Comparison of ENCODE assay signal across 24 cellular contexts in the genomic region with DNA sequence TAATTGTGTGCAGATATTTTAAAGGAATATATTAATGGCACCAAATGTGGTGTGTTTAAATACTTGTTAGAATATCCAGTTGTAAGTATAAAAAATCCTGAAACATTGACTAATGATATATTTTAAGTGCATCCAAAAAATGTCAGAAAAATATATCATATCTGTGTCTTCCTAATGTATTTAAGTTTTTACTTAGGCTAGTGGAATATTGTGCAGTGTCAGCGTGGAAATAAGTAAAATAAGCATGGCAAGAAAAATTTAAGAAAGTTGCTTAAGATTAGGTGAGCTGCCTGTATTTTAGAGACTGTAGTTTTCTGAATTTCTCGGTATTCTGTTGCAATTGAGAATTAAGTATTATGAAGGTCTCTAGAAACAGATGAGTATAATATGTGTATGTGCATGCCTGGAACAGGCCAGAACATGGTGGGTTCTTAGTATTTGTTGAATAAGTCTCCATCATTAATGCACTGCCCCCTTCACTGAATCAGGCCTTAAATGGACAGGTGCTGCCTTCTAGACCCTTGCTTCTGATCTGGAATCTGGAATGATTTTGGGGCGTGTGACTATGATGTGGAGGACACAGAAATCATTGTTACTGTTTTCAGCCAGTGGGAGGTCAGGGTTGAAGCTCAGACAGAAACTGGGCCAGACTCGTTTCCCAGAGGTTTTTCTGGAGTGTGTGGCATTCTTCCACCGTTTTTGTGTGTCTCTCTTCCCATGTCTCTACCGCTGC.
DNase-seq lines count a peak whose midpoint lies in the region; ATAC-seq and TF ChIP-seq lines count a peak whose summit lies in the region.
"Had no signal": no experiment of that assay in that cellular context is flagged by ENCODE, and none has a peak within 500 bp of the region (broad histone marks: within the 10 kb centered on the region; RNA-seq: fewer than 3 reads in every experiment).

No MANE protein-coding gene starts in this region.

- no peak overlapping the region for H3K4me3 Mint-ChIP-seq in Caco-2 (ENCODE audit: unreplicated experiment)
- H3K4me3 Mint-ChIP-seq: activated naive CD8-positive, alpha-beta T cell; stimulated activated naive CD8-positive, alpha-beta T cell treated with anti-CD3 and anti-CD28 coated beads, Interleukin-15, amount 100 ng/mL, for 72 hours; WTC11 had no signal

- no peak overlapping the region for H3K27ac ChIP-seq in BLaER1
- H3K27ac ChIP-seq in Karpas-422 (ENCODE audit: low read length): peak overlapping the region; percentile 95
- H3K27ac ChIP-seq in caudate nucleus (ENCODE audit: low read depth, low read length): peak overlapping the region; percentile 90
- H3K27ac ChIP-seq in gastrocnemius medialis: peak overlapping the region; percentile 81 to 89 (median 86)
- no peak overlapping the region for H3K27ac ChIP-seq in adrenal gland
- H3K27ac ChIP-seq: A549, upper lobe of left lung had no signal

- no peak overlapping the region for H3K27ac Mint-ChIP-seq in Caco-2 (ENCODE audit: unreplicated experiment)
- H3K27ac Mint-ChIP-seq: activated naive CD8-positive, alpha-beta T cell; activated T-helper 2 cell treated with anti-CD3 and anti-CD28 coated beads, Interferon-gamma antibody, Interleukin-2, Interleukin-4, amounts not matched to agents 10 μg/mL and 5 μg/mL and 100 μg/mL, durations not matched to agents 14 hours and 24 hours and 36 hours; stimulated activated naive CD8-positive, alpha-beta T cell treated with anti-CD3 and anti-CD28 coated beads, Interleukin-15, amount 100 ng/mL, for 72 hours had no signal

- peaks cover 19% of the 10 kb centered on the region for H3K4me1 Mint-ChIP-seq in Caco-2 (ENCODE audit: low read depth, unreplicated experiment)

- H2AFZ ChIP-seq in Karpas-422 (ENCODE audit: low read length): no peak overlapping the region

- H3K9ac ChIP-seq in BLaER1: no peak overlapping the region
- no peak overlapping the region for H3K9ac ChIP-seq in Karpas-422 (ENCODE audit: low read length)

- H3K4me3 ChIP-seq in BLaER1 (no peak overlapping the region), Karpas-422 (ENCODE audit: low read length) (no peak overlapping the region), gastrocnemius medialis (no peak overlapping the region), adrenal gland (no peak overlapping the region), Caco-2 (ENCODE audit: low read depth, low read length) (no peak overlapping the region)
- H3K4me3 ChIP-seq: A549, heart left ventricle, upper lobe of left lung had no signal

- POLR2A ChIA-PET in Caco-2 (lab: Charles Lee): no interaction called here

- H3K36me3 ChIP-seq in BLaER1: peaks cover 35% of the 10 kb centered on the region
- peaks cover 17% of the 10 kb centered on the region; the same call in 1 of the 2 replicates for H3K36me3 ChIP-seq in Karpas-422 (ENCODE audit: insufficient read depth, low read length)
- H3K36me3 ChIP-seq in gastrocnemius medialis: no peaks in the 10 kb centered on the region
- H3K36me3 ChIP-seq in adrenal gland (replicated peaks in 1 of 2): no peaks in the 10 kb centered on the region
- no peaks in the 10 kb centered on the region; the same call in 1 of the 2 replicates for H3K36me3 ChIP-seq in Caco-2 (ENCODE audit: control insufficient read depth, insufficient read depth, low read length)

- H3K27me3 ChIP-seq in BLaER1 (no peaks in the 10 kb centered on the region), Karpas-422 (ENCODE audit: low read length) (no peaks in the 10 kb centered on the region), gastrocnemius medialis (no peaks in the 10 kb centered on the region), adrenal gland (no peaks in the 10 kb centered on the region), Caco-2 (replicated peaks; ENCODE audit: control insufficient read depth, insufficient read depth, low read length) (no peaks in the 10 kb centered on the region)
- H3K27me3 ChIP-seq: heart left ventricle, upper lobe of left lung had no signal

- no peak for TF ChIP-seq POLR2A in gastrocnemius medialis (IDR thresholded peaks at IDR 0.05)
- no peak for TF ChIP-seq POLR2A in adrenal gland (IDR thresholded peaks at IDR 0.05)

- peaks cover 67% of the 10 kb centered on the region for H3K4me1 ChIP-seq in BLaER1
- peaks cover 80% of the 10 kb centered on the region for H3K4me1 ChIP-seq in Karpas-422 (ENCODE audit: low read length)
- peaks cover 58 to 66% of the 10 kb centered on the region in 2 donors for H3K4me1 ChIP-seq in gastrocnemius medialis
- peaks cover 0 to 15% of the 10 kb centered on the region in 2 donors for H3K4me1 ChIP-seq in adrenal gland (replicated peaks in 1 of 2)
- peaks cover 30% of the 10 kb centered on the region for H3K4me1 ChIP-seq in Caco-2

- H3K9me2 ChIP-seq in Karpas-422 (replicated peaks; ENCODE audit: insufficient read depth, low read length): no peaks in the 10 kb centered on the region

- H3K9me3 ChIP-seq in BLaER1: no peaks in the 10 kb centered on the region
- H3K9me3 ChIP-seq in Karpas-422 (ENCODE audit: low read length): no peaks in the 10 kb centered on the region
- no peaks in the 10 kb centered on the region for H3K9me3 ChIP-seq in gastrocnemius medialis
- no peaks in the 10 kb centered on the region for H3K9me3 ChIP-seq in adrenal gland (replicated peaks in 1 of 3)
- H3K9me3 ChIP-seq in Caco-2: no peaks in the 10 kb centered on the region
- H3K9me3 ChIP-seq: A549, heart left ventricle, upper lobe of left lung had no signal

- TF ChIP-seq CTCF in gastrocnemius medialis (IDR thresholded peaks at IDR 0.05 in 4 of 5, conservative IDR thresholded peaks at IDR 0.05 in 1 of 5) (no peak), adrenal gland (IDR thresholded peaks at IDR 0.05) (no peak), Caco-2 (IDR thresholded peaks at IDR 0.05; ENCODE audit: insufficient read depth in 1 of 2, low read depth in 1 of 2, low read length in 1 of 2, severe bottlenecking in 1 of 2, unreplicated experiment in 1 of 2) (no peak)

- peak overlapping the region; percentile 84; the same call in 1 of the 2 replicates for H3K4me2 ChIP-seq in BLaER1
- no peak overlapping the region for H3K4me2 ChIP-seq in Karpas-422 (ENCODE audit: low read depth, low read length, poor library complexity, severe bottlenecking)
- H3K4me2 ChIP-seq: A549 had no signal

- H3K36me3 Mint-ChIP-seq in Caco-2 (ENCODE audit: insufficient read depth, unreplicated experiment): no peaks in the 10 kb centered on the region

- no TSS peak for BruUV-seq in Caco-2 (replicated peaks; lab: Mats Ljungman, UMichigan)

- whole genome bisulfite sequencing in adrenal gland, 4 donors: 75 to 83% (median 80%) methylated on average over 6 of the region's 6 CpGs

- intact Hi-C loops in gastrocnemius medialis (cut with DNase I; ENCODE audit: low total_unique reads): loop anchor here (5.0 kb wide), 1 partner anchor 155 kb away; no protein-coding TSS in a partner anchor
- intact Hi-C loops in adrenal gland (cut with DNase I): no loop called here
- intact Hi-C loops in Caco-2 (cut with micrococcal nuclease; ENCODE audit: unreplicated experiment): no loop called here

- H3K9me3 Mint-ChIP-seq in Caco-2 (ENCODE audit: unreplicated experiment): no peaks in the 10 kb centered on the region
- H3K9me3 Mint-ChIP-seq: activated T-helper 2 cell treated with anti-CD3 and anti-CD28 coated beads, Interferon-gamma antibody, Interleukin-2, Interleukin-4, amounts not matched to agents 10 μg/mL and 5 μg/mL and 100 μg/mL, durations not matched to agents 14 hours and 24 hours and 36 hours; stimulated activated naive CD8-positive, alpha-beta T cell treated with anti-CD3 and anti-CD28 coated beads, Interleukin-15, amount 100 ng/mL, for 72 hours; WTC11 had no signal

- DNase-seq in Karpas-422: no peak
- DNase-seq in caudate nucleus (lab: John Stamatoyannopoulos, UW): no peak
- DNase-seq in gastrocnemius medialis: no peak
- no peak for DNase-seq in adrenal gland
- no peak for DNase-seq in Caco-2
- DNase-seq: activated CD4-positive, alpha-beta T cell treated with anti-CD3 and anti-CD28 coated beads, Interleukin-2, amount 50 U/mL, for 48 hours; activated CD8-positive, alpha-beta memory T cell treated with anti-CD3 and anti-CD28 coated beads, Interleukin-2, amount 50 U/mL, for 4 hours; cerebellar nuclear complex; heart left ventricle; Kasumi-1; left cardiac atrium; mesendoderm; NCI-H187; NCI-H526; stimulated activated naive CD8-positive, alpha-beta T cell treated with anti-CD3 and anti-CD28 coated beads, Interleukin-15, amount 100 ng/mL, for 72 hours; T1000; upper lobe of left lung had no signal

- in situ Hi-C loops in gastrocnemius medialis (cut with MboI; ENCODE audit: low sequenced_read_pairs in 4 of 4): loop anchor here in 2 of 4 donors (25.0 kb wide), 1 partner anchor 165 kb away; no protein-coding TSS in a partner anchor

- H3K27me3 Mint-ChIP-seq in Caco-2 (ENCODE audit: insufficient read depth, unreplicated experiment): no peaks in the 10 kb centered on the region
- H3K27me3 Mint-ChIP-seq: activated naive CD8-positive, alpha-beta T cell; stimulated activated naive CD8-positive, alpha-beta T cell treated with anti-CD3 and anti-CD28 coated beads, Interleukin-15, amount 100 ng/mL, for 72 hours had no signal

- CTCF ChIA-PET in Caco-2 (lab: Charles Lee): interaction anchor here (4.4 kb wide), 1 partner anchor 60 kb away, joined by 13 read pairs; no protein-coding TSS in a partner anchor

- H4K20me1 ChIP-seq in BLaER1 (peaks cover 93% of the 10 kb centered on the region), Karpas-422 (ENCODE audit: insufficient read depth, low read depth, low read length) (no peaks in the 10 kb centered on the region)

- H3K79me2 ChIP-seq in Karpas-422 (ENCODE audit: low read length): peaks cover 97% of the 10 kb centered on the region

- no peak for ATAC-seq in gastrocnemius medialis
- ATAC-seq in HG03039 (IDR thresholded peaks at IDR 0.05; ENCODE audit: unreplicated experiment): no peak
- ATAC-seq in GM21619 (IDR thresholded peaks at IDR 0.05; ENCODE audit: unreplicated experiment): no peak
- ATAC-seq: A549; heart left ventricle; left cardiac atrium; stimulated activated naive CD8-positive, alpha-beta T cell treated with anti-CD3 and anti-CD28 coated beads, Interleukin-15, amount 100 ng/mL, for 72 hours; WTC11 had no signal

Comparison
In these comparisons a context has a peak if more than half of its experiments do, and no peak if none do; other contexts are left out.
1. H3K27ac ChIP-seq: peak in Karpas-422 (single experiment), caudate nucleus (single experiment) and gastrocnemius medialis (4 of 4); none in BLaER1 (single experiment) and adrenal gland (0 of 5).